8 cellular contexts compared by ENCODE assay signal in the genomic region with DNA sequence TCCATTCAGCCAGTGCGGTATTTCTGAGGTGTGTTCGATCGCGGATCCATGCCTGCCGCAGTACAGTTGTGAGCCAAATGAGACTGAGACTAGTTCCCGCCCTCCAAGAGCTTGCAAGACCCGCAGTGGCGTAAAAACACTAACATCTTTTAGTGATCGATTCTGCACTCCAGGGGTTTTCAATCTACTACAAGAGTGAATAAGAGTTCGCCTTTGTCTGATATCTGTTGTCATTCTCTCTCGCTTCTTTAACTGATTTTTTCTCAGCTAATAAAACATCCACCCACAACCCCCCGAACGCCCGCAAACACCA. TPM values are rescaled to one million over a fixed set of nuclear protein-coding genes. Genes with fewer than 3 reads are reported as not detected.
DNase-seq lines count a peak whose midpoint lies in the region; ATAC-seq and TF ChIP-seq lines count a peak whose summit lies in the region.

No MANE protein-coding gene starts in this region.

- H2AK5ac ChIP-seq in trophoblast cell (ENCODE audit: low read length), result no peak overlapping the region

- in situ Hi-C loops in Panc1 (cut with HindIII; ENCODE audit: low pct_unique_long_range_greater_than_20kb, low sequenced_read_pairs) (no loop called here), GM13976 (cut with MboI; ENCODE audit: low sequenced_read_pairs, unreplicated experiment) (no loop called here)

- H2BK120ac ChIP-seq in trophoblast cell (ENCODE audit: insufficient read depth, low read length, poor library complexity), result no peak overlapping the region

- intact Hi-C loops in Panc1 (cut with micrococcal nuclease; ENCODE audit: unreplicated experiment), result no loop called here

- no peak overlapping the region for H2BK5ac ChIP-seq in trophoblast cell (ENCODE audit: low read depth, low read length, poor library complexity)

- H3K4me1 ChIP-seq in Panc1 (ENCODE audit: control insufficient read depth, insufficient read depth, low read length), result peaks cover 28% of the 10 kb centered on the region
- peaks cover 13% of the 10 kb centered on the region for H3K4me1 ChIP-seq in fibroblast of lung (ENCODE audit: control insufficient read depth, extremely low read depth, insufficient read depth, low read length)
- H3K4me1 ChIP-seq in trophoblast cell (ENCODE audit: control insufficient read depth in 1 of 2, insufficient read depth in 2 of 2, low read length in 2 of 2), result peaks cover 12 to 21% of the 10 kb centered on the region in 2 experiments

- H4K8ac ChIP-seq in trophoblast cell (ENCODE audit: low read depth, low read length), result peak overlapping the region; percentile 92

- DNase-seq in activated CD4-positive, CD25-positive, alpha-beta regulatory T cell (lab: John Stamatoyannopoulos, UW), result no peak
- DNase-seq in Panc1 (ENCODE audit: low read depth, low spot score) (no peak), fibroblast of lung (ENCODE audit: low read depth in 2 of 2) (no peak), trophoblast cell (no peak), HCEC 1CT (no peak), GM13976 (ENCODE audit: low spot score) (no peak)
- no peak for DNase-seq in effector CD4-positive, alpha-beta T cell

- H3K9me3 ChIP-seq in Panc1 (ENCODE audit: control insufficient read depth, insufficient read depth, low read depth, low read length) (no peaks in the 10 kb centered on the region), fibroblast of lung (ENCODE audit: control insufficient read depth, insufficient read depth, low read depth, low read length) (no peaks in the 10 kb centered on the region), trophoblast cell (ENCODE audit: insufficient read depth, low read depth, low read length) (no peaks in the 10 kb centered on the region)

- no CpG with 5 or more reads among the region's 14 CpGs for WGBS in trophoblast cell (ENCODE audit: extremely low coverage, insufficient coverage, insufficient read length)

- H3K27me3 ChIP-seq in Panc1 (ENCODE audit: control insufficient read depth, insufficient read depth, low read length) (no peaks in the 10 kb centered on the region), fibroblast of lung (ENCODE audit: control insufficient read depth, insufficient read depth, low read length) (no peaks in the 10 kb centered on the region), trophoblast cell (ENCODE audit: insufficient read depth, low read length) (no peaks in the 10 kb centered on the region)

- peaks cover 7% of the 10 kb centered on the region for H3K79me1 ChIP-seq in trophoblast cell (ENCODE audit: low read length)

- peak; percentile 19 to 22 for ATAC-seq in activated CD4-positive, CD25-positive, alpha-beta regulatory T cell treated with anti-CD3 and anti-CD28 coated beads, Interleukin-2, amount 50 U/mL, for 24 hours
- no peak; the same call in 1 of the 2 replicates for ATAC-seq in Panc1

- H3K4me3 ChIP-seq in Panc1 (ENCODE audit: low read depth in 2 of 2, low read length in 2 of 2) (peak overlapping the region; percentile 78 to 93), fibroblast of lung (replicated peaks in 1 of 4; ENCODE audit: control extremely low read depth in 1 of 4, insufficient read depth in 1 of 4, low read depth in 3 of 4, low read length in 4 of 4) (peak overlapping the region; percentile 61 to 100 (median 76)), trophoblast cell (ENCODE audit: low read depth, low read length) (no peak overlapping the region)

- peak overlapping the region; percentile 78 for H4K12ac ChIP-seq in trophoblast cell (ENCODE audit: low read depth, low read length)

- H3K79me2 ChIP-seq in fibroblast of lung (ENCODE audit: control insufficient read depth, insufficient read depth, low read length) (peaks cover 40% of the 10 kb centered on the region), trophoblast cell (ENCODE audit: control insufficient read depth, insufficient read depth, low read length, poor library complexity) (peaks cover 9% of the 10 kb centered on the region)

- CTCF ChIA-PET in Panc1 (lab: Charles Lee), result no interaction called here

- H4K91ac ChIP-seq in trophoblast cell (ENCODE audit: low read depth, low read length), result peak overlapping the region; percentile 71

- H2BK12ac ChIP-seq in trophoblast cell (ENCODE audit: low read length), result no peak overlapping the region

- H3K18ac ChIP-seq in trophoblast cell (ENCODE audit: low read length), result no peak overlapping the region

- TSS peak; percentile 79 for BruUV-seq in Panc1 (replicated peaks; lab: Mats Ljungman, UMichigan)

- no peak for TF ChIP-seq CTCF in Panc1 (IDR thresholded peaks at IDR 0.05)
- TF ChIP-seq CTCF in fibroblast of lung (conservative IDR thresholded peaks at IDR 0.05 in 1 of 2, IDR thresholded peaks at IDR 0.05 in 1 of 2; ENCODE audit: low read depth in 1 of 2, low read length in 2 of 2), result no peak
- TF ChIP-seq CTCF in GM13976 (IDR thresholded peaks at IDR 0.05; ENCODE audit: borderline replicate concordance, control extremely low read depth, extremely low read depth, insufficient read depth, missing control alignments), result no peak

- H3K23ac ChIP-seq in trophoblast cell (ENCODE audit: low read length), result no peak overlapping the region

- H3K4me2 ChIP-seq in fibroblast of lung (ENCODE audit: extremely low read depth, insufficient read depth, low read length) (peak overlapping the region; percentile 61), trophoblast cell (ENCODE audit: low read length) (peak overlapping the region; percentile 89)

- H3K9ac ChIP-seq in fibroblast of lung (ENCODE audit: insufficient read depth, low read length) (no peak overlapping the region), trophoblast cell (ENCODE audit: low read length) (no peak overlapping the region)

- H3K14ac ChIP-seq in trophoblast cell (ENCODE audit: low read length), result no peak overlapping the region

- peak overlapping the region; percentile 43 for H2AFZ ChIP-seq in fibroblast of lung (ENCODE audit: low read length)
- H2AFZ ChIP-seq in trophoblast cell (ENCODE audit: insufficient read depth, low read length, poor library complexity), result peak overlapping the region; percentile 50

- H3K27ac ChIP-seq in Panc1 (ENCODE audit: low read length) (peak overlapping the region; percentile 97), fibroblast of lung (ENCODE audit: insufficient read depth, low read length) (peak overlapping the region; percentile 98), trophoblast cell (ENCODE audit: low read depth, low read length) (no peak overlapping the region)

- POLR2A ChIA-PET in Panc1 (lab: Charles Lee), result interaction anchor here (0.6 to 0.8 kb wide), 4 partner anchors 39 to 144 kb away, joined by 3 to 10 read pairs (median 6); no protein-coding TSS in a partner anchor

- peaks cover 15% of the 10 kb centered on the region; the same call in 1 of the 2 replicates for H3K36me3 ChIP-seq in Panc1 (ENCODE audit: control insufficient read depth, insufficient read depth, low read length)
- peaks cover 14% of the 10 kb centered on the region for H3K36me3 ChIP-seq in fibroblast of lung (ENCODE audit: control insufficient read depth, insufficient read depth, low read length)
- peaks cover 27 to 34% of the 10 kb centered on the region in 2 experiments for H3K36me3 ChIP-seq in trophoblast cell (ENCODE audit: control insufficient read depth in 1 of 2, insufficient read depth in 2 of 2, low read length in 2 of 2)

- no peaks in the 10 kb centered on the region for H4K20me1 ChIP-seq in fibroblast of lung (ENCODE audit: control insufficient read depth, extremely low read depth, insufficient read depth, low read length)

- no peak overlapping the region for H3K4ac ChIP-seq in trophoblast cell (ENCODE audit: low read depth, low read length)

RNA-seq across cellular contexts. Expression of a gene that starts 0.5 kb away (rescaled TPM):
- total RNA-seq in Panc1 (2021; ENCODE audit: unreplicated experiment) (971 TPM), fibroblast of lung (1,378 and 1,996 TPM in 2 replicates)
- 994 TPM for polyA plus RNA-seq in Panc1 (2012; ENCODE audit: insufficient read length)
- polyA plus RNA-seq in fibroblast of lung, result 1,814 and 2,237 TPM in 2 replicates
- polyA plus RNA-seq in fibroblast of lung (2012), result 2,049 and 2,331 TPM in 2 replicates
- 547 and 575 TPM in 2 replicates for polyA minus RNA-seq in fibroblast of lung (ENCODE audit: low replicate concordance)
- 1,663 and 1,757 TPM in 2 replicates for polyA plus RNA-seq in trophoblast cell (2013)

RNA-seq across cellular contexts. Expression of a gene that starts 2.2 kb away (rescaled TPM):
- total RNA-seq in Panc1 (2021; ENCODE audit: unreplicated experiment), result 14.9 TPM
- 5.7 TPM for polyA plus RNA-seq in Panc1 (2012; ENCODE audit: insufficient read length)
- 2.3 and 5.9 TPM in 2 replicates for total RNA-seq in fibroblast of lung
- 4.2 and 5.7 TPM in 2 replicates for polyA plus RNA-seq in fibroblast of lung
- polyA plus RNA-seq in fibroblast of lung (2012), result 4.6 and 6.2 TPM in 2 replicates
- polyA minus RNA-seq in fibroblast of lung (ENCODE audit: low replicate concordance), result 5.1 and 5.8 TPM in 2 replicates
- polyA plus RNA-seq in trophoblast cell (2013), result 0.99 and 1.1 TPM in 2 replicates

RNA-seq across cellular contexts. Expression of a gene that starts 26.1 kb away (rescaled TPM):
- 0.08 TPM for total RNA-seq in Panc1 (2021; ENCODE audit: unreplicated experiment)
- not detected for polyA plus RNA-seq in Panc1 (2012; ENCODE audit: insufficient read length)
- total RNA-seq in fibroblast of lung, result under 0.01 TPM in 1 of 2 replicates, not detected in the other
- 0.01 TPM in 1 of 2 replicates, not detected in the other for polyA plus RNA-seq in fibroblast of lung
- not detected in 2 replicates for polyA plus RNA-seq in fibroblast of lung (2012)
- not detected in 2 replicates for polyA minus RNA-seq in fibroblast of lung (ENCODE audit: low replicate concordance)
- not detected in 2 replicates for polyA plus RNA-seq in trophoblast cell (2013)

RNA-seq across cellular contexts. Expression of a gene that starts 33.7 kb away (rescaled TPM):
- not detected for total RNA-seq in Panc1 (2021; ENCODE audit: unreplicated experiment)
- polyA plus RNA-seq in Panc1 (2012; ENCODE audit: insufficient read length), result not detected
- total RNA-seq in fibroblast of lung, result not detected in 2 replicates
- not detected in 2 replicates for polyA plus RNA-seq in fibroblast of lung
- polyA plus RNA-seq in fibroblast of lung (2012), result not detected in 2 replicates
- not detected in 2 replicates for polyA minus RNA-seq in fibroblast of lung (ENCODE audit: low replicate concordance)
- polyA plus RNA-seq in trophoblast cell (2013), result not detected in 2 replicates

RNA-seq across cellular contexts. Expression of a gene that starts 48.2 kb away (rescaled TPM):
- total RNA-seq in Panc1 (2021; ENCODE audit: unreplicated experiment) (not detected), fibroblast of lung (4.1 and 6.3 TPM in 2 replicates)
- 0.57 TPM for polyA plus RNA-seq in Panc1 (2012; ENCODE audit: insufficient read length)
- 4.7 and 5.8 TPM in 2 replicates for polyA plus RNA-seq in fibroblast of lung
- 2.8 and 4.2 TPM in 2 replicates for polyA plus RNA-seq in fibroblast of lung (2012)
- polyA minus RNA-seq in fibroblast of lung (ENCODE audit: low replicate concordance), result 9.7 and 17.0 TPM in 2 replicates
- polyA plus RNA-seq in trophoblast cell (2013), result 0.40 and 0.55 TPM in 2 replicates
